ENCODE assay signal across 1 cellular context in genomic region chr11:70077411-70078094, GRCh38.
TF ChIP-seq lines count a peak whose summit lies in the region.

No MANE protein-coding gene starts in this region.

TF ChIP-seq in HepG2, 621 proteins besides CTCF, POLR2A, EP300 and RAD21:
- TF ChIP-seq ARNT2 (CRISPR knock-in tag; IDR thresholded peaks at IDR 0.05; ENCODE audit: low read depth) (no peak), JDP2 (CRISPR knock-in tag; IDR thresholded peaks at IDR 0.05; ENCODE audit: borderline replicate concordance) (no peak), ZNF143 (CRISPR knock-in tag; IDR thresholded peaks at IDR 0.05) (no peak), FIP1L1 (IDR thresholded peaks at IDR 0.05; ENCODE audit: borderline replicate concordance, insufficient read depth, low read depth, low read length) (no peak), ZGPAT (CRISPR knock-in tag; IDR thresholded peaks at IDR 0.05) (no peak), GMEB2 (CRISPR knock-in tag; IDR thresholded peaks at IDR 0.05; ENCODE audit: low read depth) (no peak), MTA3 (CRISPR knock-in tag; IDR thresholded peaks at IDR 0.05) (no peak), ZNF20 (CRISPR knock-in tag; IDR thresholded peaks at IDR 0.05) (no peak)
